Comparison of ENCODE assay signal across 2 cellular contexts in genomic region chr1:212980123-212980800, GRCh38.
A peak's percentile ranks its signal among the peaks of the same experiment; 100 is the strongest.
TF ChIP-seq lines count a peak whose summit lies in the region.

No MANE protein-coding gene starts in this region.

TF ChIP-seq in GM23338, 12 proteins besides CTCF, POLR2A, EP300 and RAD21:
- TF ChIP-seq REST (IDR thresholded peaks at IDR 0.05; ENCODE audit: unreplicated experiment) (peak; percentile 51), POLR2AphosphoS5 (IDR thresholded peaks at IDR 0.05; ENCODE audit: low read depth) (0 out of 2 replicates have a peak, but pooled peaks have one; percentile 14), JUNB (IDR thresholded peaks at IDR 0.05; ENCODE audit: unreplicated experiment) (no peak)

TF ChIP-seq in K562, 482 proteins besides CTCF, POLR2A, EP300 and RAD21:
- TF ChIP-seq TEAD4 (IDR thresholded peaks at IDR 0.05; ENCODE audit: low read length) (0 out of 2 replicates have a peak, but pooled peaks have one; percentile 14), TEAD4 (CRISPR knock-in tag; IDR thresholded peaks at IDR 0.05; ENCODE audit: borderline replicate concordance) (no peak), ZNF512 (tag; IDR thresholded peaks at IDR 0.05) (peak; percentile 83), SMARCC2 (IDR thresholded peaks at IDR 0.05; ENCODE audit: low read depth) (no peak), ZNF197 (CRISPR knock-in tag; IDR thresholded peaks at IDR 0.05; ENCODE audit: low read depth) (no peak), PKNOX1 (IDR thresholded peaks at IDR 0.05) (0 out of 2 replicates have a peak, but pooled peaks have one; percentile 10), GABPB1 (CRISPR knock-in tag; IDR thresholded peaks at IDR 0.05) (0 out of 2 replicates have a peak, but pooled peaks have one; percentile 25), MEIS2 (IDR thresholded peaks at IDR 0.05; ENCODE audit: partially characterized antibody) (peak; percentile 9), SMAD3 (CRISPR knock-in tag; conservative IDR thresholded peaks at IDR 0.05) (0 out of 2 replicates have a peak, but pooled peaks have one; percentile 16), HMGN3 (IDR thresholded peaks at IDR 0.05; ENCODE audit: borderline replicate concordance, extremely low read depth, insufficient read length, low read depth, low read length) (no peak), KDM1A (IDR thresholded peaks at IDR 0.05) (peak; percentile 28 to 68; a peak in 3 of 4 replicates), NFE2 (IDR thresholded peaks at IDR 0.05; ENCODE audit: low read depth) (peak; percentile 70), NR2C2 (CRISPR knock-in tag; IDR thresholded peaks at IDR 0.05) (no peak), NR2C2 (tag; IDR thresholded peaks at IDR 0.05) (peak; percentile 49; the same call in 1 of the 2 replicates), L3MBTL2 (IDR thresholded peaks at IDR 0.05) (peak; percentile 92), REST (CRISPR knock-in tag; IDR thresholded peaks at IDR 0.05; ENCODE audit: low read depth) (peak; percentile 86; the same call in 1 of the 2 replicates), BCLAF1 (IDR thresholded peaks at IDR 0.05; ENCODE audit: borderline replicate concordance in 1 of 2, control insufficient read depth in 1 of 2, low read depth in 2 of 2, low read length in 1 of 2) (no peak), USF2 (CRISPR knock-in tag; IDR thresholded peaks at IDR 0.05) (peak; percentile 12; the same call in 1 of the 2 replicates), TARDBP (IDR thresholded peaks at IDR 0.05) (no peak), RCOR1 (IDR thresholded peaks at IDR 0.05; ENCODE audit: borderline replicate concordance in 1 of 2, low read depth in 2 of 2, low read length in 2 of 2) (peak in 1 of 2 experiments; percentile 87; a peak in 2 of 4 replicates), ZNF395 (CRISPR knock-in tag; IDR thresholded peaks at IDR 0.05) (0 out of 2 replicates have a peak, but pooled peaks have one; percentile 28), BHLHE40 (IDR thresholded peaks at IDR 0.05; ENCODE audit: low read length) (peak; percentile 6; the same call in 1 of the 2 replicates), MGA (IDR thresholded peaks at IDR 0.05) (peak; percentile 80), ZNF699 (CRISPR knock-in tag; IDR thresholded peaks at IDR 0.05; ENCODE audit: insufficient replicate concordance) (no peak), CBX3 (IDR thresholded peaks at IDR 0.05; ENCODE audit: borderline replicate concordance in 1 of 2, low read length in 2 of 2) (peak in 1 of 2 experiments; percentile 60; a peak in 1 of 3 replicates), ZNF830 (CRISPR knock-in tag; IDR thresholded peaks at IDR 0.05) (no peak), NFIC (IDR thresholded peaks at IDR 0.05) (peak; percentile 90), BRD4 (IDR thresholded peaks at IDR 0.05) (no peak)
TF ChIP-seq in K562: peak in this region for 18.
